Comparison of ENCODE assay signal across 22 cellular contexts in the genomic region with DNA sequence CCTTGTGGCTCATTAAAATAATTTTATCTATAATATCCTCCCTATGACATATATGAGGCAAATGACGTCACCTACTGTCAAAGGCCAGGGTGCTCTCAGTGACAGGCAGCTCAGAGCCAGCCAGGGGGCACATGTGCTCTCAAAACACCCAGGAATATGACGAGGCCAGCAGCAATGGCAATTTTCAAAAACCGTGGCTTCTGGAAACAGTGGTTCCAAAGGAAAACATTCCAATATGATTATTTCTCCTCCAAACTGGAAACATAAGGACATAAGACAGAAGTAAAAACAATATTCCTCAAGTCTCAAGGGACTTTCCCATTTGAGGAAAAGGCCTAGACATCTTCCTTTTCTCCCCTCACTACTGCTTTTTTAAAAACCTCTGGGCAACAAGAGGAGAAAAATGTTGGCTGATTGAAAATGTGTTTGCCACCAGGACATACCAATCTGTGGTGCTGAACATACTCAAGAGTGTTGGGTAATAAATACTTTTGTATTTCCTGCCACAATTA. TPM values are rescaled to one million over a fixed set of nuclear protein-coding genes. Genes with fewer than 3 reads are reported as not detected.
DNase-seq lines count a peak whose midpoint lies in the region; ATAC-seq and TF ChIP-seq lines count a peak whose summit lies in the region.
"Had no signal": no experiment of that assay in that cellular context is flagged by ENCODE, and none has a peak within 500 bp of the region (broad histone marks: within the 10 kb centered on the region; RNA-seq: fewer than 3 reads in every experiment).

No MANE protein-coding gene starts in this region.

- no peak for DNase-seq in left ventricle myocardium superior
- no peak for DNase-seq in right cardiac atrium
- peak; percentile 23 for DNase-seq in amniotic epithelial cell (ENCODE audit: low read depth)
- peak; percentile 67 for DNase-seq in fibroblast of mammary gland (ENCODE audit: low read depth)
- DNase-seq in stromal cell of bone marrow (ENCODE audit: low read depth) = peak; percentile 86
- no peak for DNase-seq in SJCRH30
- no peak for DNase-seq in SKM-1 treated with dmso at 0.1 percent for 144 hours (lab: John Stamatoyannopoulos, UW; ENCODE audit: unreplicated experiment)
- DNase-seq: activated CD4-positive, CD25-positive, alpha-beta regulatory T cell treated with anti-CD3 and anti-CD28 coated beads, Interleukin-2, amount 50 U/mL, for 72 hours; Caco-2; H9; head of caudate nucleus; islet precursor cell; midbrain; NCI-H1092 treated with DMSO at 0.1 percent for 48 hours; NCI-H82; Peyer's patch; small intestine; T-helper 17 cell; upper lobe of left lung had no signal

- H3K36me3 ChIP-seq in SJCRH30 = peaks cover 4% of the 10 kb centered on the region
- H3K36me3 ChIP-seq: neutrophil, Peyer's patch, upper lobe of left lung had no signal

- intact Hi-C loops in left ventricle myocardium superior (cut with micrococcal nuclease) = no loop called here
- intact Hi-C loops in right cardiac atrium (cut with DNase I) = loop anchor here in 1 of 4 donors (10.0 kb wide), 1 partner anchor 107 kb away; no protein-coding TSS in a partner anchor

- no peak overlapping the region for H3K4me3 ChIP-seq in right cardiac atrium (ENCODE audit: low read length)
- no peak overlapping the region for H3K4me3 ChIP-seq in fibroblast of mammary gland (ENCODE audit: control insufficient read depth, low read depth, low read length)
- H3K4me3 ChIP-seq in SJCRH30 = no peak overlapping the region
- H3K4me3 ChIP-seq: Peyer's patch, upper lobe of left lung had no signal

- ATAC-seq in left ventricle myocardium superior (peak; percentile 20), right cardiac atrium (no peak), HG02588 (IDR thresholded peaks at IDR 0.05; ENCODE audit: unreplicated experiment) (no peak)
- ATAC-seq: stimulated activated memory B cell treated with anti-CD40 and anti-IgM and Interleukin-4, amounts not matched to agents 10 μg/mL and 1 μg/mL and 100 μg/mL, for 72 hours; T-helper 17 cell had no signal

- no peak overlapping the region for H3K27ac ChIP-seq in right cardiac atrium (ENCODE audit: low read length)
- H3K27ac ChIP-seq in SJCRH30 = no peak overlapping the region
- H3K27ac ChIP-seq: neutrophil, Peyer's patch, upper lobe of left lung had no signal

- H3K4me1 ChIP-seq in right cardiac atrium (ENCODE audit: control insufficient read depth, insufficient read depth, low read length) (peaks cover 3% of the 10 kb centered on the region), SJCRH30 (no peaks in the 10 kb centered on the region)
- H3K4me1 ChIP-seq: Caco-2 had no signal

- WGBS in right cardiac atrium = 52% methylated on average over 3 of the region's 3 CpGs

- TF ChIP-seq CTCF in fibroblast of mammary gland (conservative IDR thresholded peaks at IDR 0.05; ENCODE audit: control insufficient read depth, insufficient read depth, low read depth, low read length) = no peak

- no peaks in the 10 kb centered on the region for H3K9me3 ChIP-seq in right cardiac atrium (ENCODE audit: control insufficient read depth, low read length)
- no peaks in the 10 kb centered on the region for H3K9me3 ChIP-seq in SJCRH30 (replicated peaks)
- H3K9me3 ChIP-seq: Caco-2, neutrophil, Peyer's patch, upper lobe of left lung had no signal

- no peaks in the 10 kb centered on the region for H3K27me3 ChIP-seq in right cardiac atrium (ENCODE audit: control insufficient read depth, insufficient read depth)
- H3K27me3 ChIP-seq in SJCRH30 = no peaks in the 10 kb centered on the region
- H3K27me3 ChIP-seq: Peyer's patch, upper lobe of left lung had no signal

RNA-seq across cellular contexts. Expression of a gene that starts 40.8 kb away (rescaled TPM):
- total RNA-seq in left ventricle myocardium superior (10.8 TPM), right cardiac atrium (10 to 100 TPM in 3 of 4 donors, 1 to 10 TPM in 1; 9.2 to 17.9 (median 12.2) TPM)
- polyA plus RNA-seq in right cardiac atrium = 3.6 TPM
- total RNA-seq in SJCRH30 (2014; rRNA removed; shearing (Covaris generic)) = 20.8 and 22.9 TPM in 2 replicates

Comparison
In these comparisons a context has a peak if more than half of its experiments do, and no peak if none do; other contexts are left out.
1. DNase-seq: peak in amniotic epithelial cell (single experiment), fibroblast of mammary gland (single experiment) and stromal cell of bone marrow (single experiment); none in left ventricle myocardium superior (single experiment), right cardiac atrium (0 of 3), SJCRH30 (0 of 2) and SKM-1 treated with dmso at 0.1 percent for 144 hours (single experiment).